Comparison of ENCODE assay signal across 1 cellular context in the genomic region with DNA sequence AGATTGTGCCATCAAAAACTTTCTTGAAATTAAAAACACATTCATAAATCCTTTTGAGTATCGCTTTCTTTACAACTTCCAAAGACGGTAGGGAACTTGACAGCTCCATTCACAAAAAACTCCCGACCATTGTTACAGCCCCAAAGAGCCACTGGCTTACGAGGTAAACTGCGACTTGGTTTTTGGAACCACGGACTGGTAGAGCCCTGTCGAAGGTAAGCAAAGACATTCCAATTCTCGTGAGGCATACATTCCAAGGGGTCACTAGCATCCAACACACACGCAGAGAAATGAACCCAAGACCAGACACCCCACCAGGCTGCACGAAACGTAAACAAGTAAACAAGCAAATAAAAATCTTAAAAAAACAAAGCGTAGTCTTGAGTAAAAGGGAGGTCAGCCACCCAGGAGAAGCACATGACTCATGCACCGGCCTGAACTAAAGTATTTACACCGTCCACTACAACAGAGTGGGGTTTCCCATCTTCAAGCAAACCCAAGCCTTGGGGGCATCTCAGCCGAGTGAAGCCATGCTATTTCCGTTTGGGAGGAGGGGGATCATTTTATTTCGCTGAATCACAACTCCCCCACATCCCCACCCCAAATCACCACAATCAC.
TF ChIP-seq lines count a peak whose summit lies in the region.

No MANE protein-coding gene starts in this region.

TF ChIP-seq in GM23338, 12 proteins besides CTCF, POLR2A, EP300 and RAD21 (continued from another document):
- TF ChIP-seq, protein P1, sequence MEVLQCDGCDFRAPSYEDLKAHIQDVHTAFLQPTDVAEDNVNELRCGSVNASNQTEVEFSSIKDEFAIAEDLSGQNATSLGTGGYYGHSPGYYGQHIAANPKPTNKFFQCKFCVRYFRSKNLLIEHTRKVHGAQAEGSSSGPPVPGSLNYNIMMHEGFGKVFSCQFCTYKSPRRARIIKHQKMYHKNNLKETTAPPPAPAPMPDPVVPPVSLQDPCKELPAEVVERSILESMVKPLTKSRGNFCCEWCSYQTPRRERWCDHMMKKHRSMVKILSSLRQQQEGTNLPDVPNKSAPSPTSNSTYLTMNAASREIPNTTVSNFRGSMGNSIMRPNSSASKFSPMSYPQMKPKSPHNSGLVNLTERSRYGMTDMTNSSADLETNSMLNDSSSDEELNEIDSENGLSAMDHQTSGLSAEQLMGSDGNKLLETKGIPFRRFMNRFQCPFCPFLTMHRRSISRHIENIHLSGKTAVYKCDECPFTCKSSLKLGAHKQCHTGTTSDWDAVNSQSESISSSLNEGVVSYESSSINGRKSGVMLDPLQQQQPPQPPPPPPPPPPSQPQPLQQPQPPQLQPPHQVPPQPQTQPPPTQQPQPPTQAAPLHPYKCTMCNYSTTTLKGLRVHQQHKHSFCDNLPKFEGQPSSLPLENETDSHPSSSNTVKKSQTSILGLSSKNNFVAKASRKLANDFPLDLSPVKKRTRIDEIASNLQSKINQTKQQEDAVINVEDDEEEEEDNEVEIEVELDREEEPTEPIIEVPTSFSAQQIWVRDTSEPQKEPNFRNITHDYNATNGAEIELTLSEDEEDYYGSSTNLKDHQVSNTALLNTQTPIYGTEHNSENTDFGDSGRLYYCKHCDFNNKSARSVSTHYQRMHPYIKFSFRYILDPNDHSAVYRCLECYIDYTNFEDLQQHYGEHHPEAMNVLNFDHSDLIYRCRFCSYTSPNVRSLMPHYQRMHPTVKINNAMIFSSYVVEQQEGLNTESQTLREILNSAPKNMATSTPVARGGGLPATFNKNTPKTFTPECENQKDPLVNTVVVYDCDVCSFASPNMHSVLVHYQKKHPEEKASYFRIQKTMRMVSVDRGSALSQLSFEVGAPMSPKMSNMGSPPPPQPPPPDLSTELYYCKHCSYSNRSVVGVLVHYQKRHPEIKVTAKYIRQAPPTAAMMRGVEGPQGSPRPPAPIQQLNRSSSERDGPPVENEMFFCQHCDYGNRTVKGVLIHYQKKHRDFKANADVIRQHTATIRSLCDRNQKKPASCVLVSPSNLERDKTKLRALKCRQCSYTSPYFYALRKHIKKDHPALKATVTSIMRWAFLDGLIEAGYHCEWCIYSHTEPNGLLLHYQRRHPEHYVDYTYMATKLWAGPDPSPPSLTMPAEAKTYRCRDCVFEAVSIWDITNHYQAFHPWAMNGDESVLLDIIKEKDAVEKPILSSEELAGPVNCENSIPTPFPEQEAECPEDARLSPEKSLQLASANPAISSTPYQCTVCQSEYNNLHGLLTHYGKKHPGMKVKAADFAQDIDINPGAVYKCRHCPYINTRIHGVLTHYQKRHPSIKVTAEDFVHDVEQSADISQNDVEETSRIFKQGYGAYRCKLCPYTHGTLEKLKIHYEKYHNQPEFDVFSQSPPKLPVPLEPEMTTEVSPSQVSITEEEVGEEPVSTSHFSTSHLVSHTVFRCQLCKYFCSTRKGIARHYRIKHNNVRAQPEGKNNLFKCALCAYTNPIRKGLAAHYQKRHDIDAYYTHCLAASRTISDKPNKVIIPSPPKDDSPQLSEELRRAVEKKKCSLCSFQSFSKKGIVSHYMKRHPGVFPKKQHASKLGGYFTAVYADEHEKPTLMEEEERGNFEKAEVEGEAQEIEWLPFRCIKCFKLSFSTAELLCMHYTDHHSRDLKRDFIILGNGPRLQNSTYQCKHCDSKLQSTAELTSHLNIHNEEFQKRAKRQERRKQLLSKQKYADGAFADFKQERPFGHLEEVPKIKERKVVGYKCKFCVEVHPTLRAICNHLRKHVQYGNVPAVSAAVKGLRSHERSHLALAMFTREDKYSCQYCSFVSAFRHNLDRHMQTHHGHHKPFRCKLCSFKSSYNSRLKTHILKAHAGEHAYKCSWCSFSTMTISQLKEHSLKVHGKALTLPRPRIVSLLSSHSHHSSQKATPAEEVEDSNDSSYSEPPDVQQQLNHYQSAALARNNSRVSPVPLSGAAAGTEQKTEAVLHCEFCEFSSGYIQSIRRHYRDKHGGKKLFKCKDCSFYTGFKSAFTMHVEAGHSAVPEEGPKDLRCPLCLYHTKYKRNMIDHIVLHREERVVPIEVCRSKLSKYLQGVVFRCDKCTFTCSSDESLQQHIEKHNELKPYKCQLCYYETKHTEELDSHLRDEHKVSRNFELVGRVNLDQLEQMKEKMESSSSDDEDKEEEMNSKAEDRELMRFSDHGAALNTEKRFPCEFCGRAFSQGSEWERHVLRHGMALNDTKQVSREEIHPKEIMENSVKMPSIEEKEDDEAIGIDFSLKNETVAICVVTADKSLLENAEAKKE (CRISPR knock-in tag; IDR thresholded peaks at IDR 0.05): no peak
- TF ChIP-seq POLR2AphosphoS5 (IDR thresholded peaks at IDR 0.05; ENCODE audit: low read depth) (no peak), NANOG (IDR thresholded peaks at IDR 0.05; ENCODE audit: borderline replicate concordance) (no peak), CREB1 (CRISPR knock-in tag; IDR thresholded peaks at IDR 0.05; ENCODE audit: low read depth) (no peak), EZH2phosphoT487 (IDR thresholded peaks at IDR 0.05; ENCODE audit: unreplicated experiment) (no peak), EZH2 (IDR thresholded peaks at IDR 0.05; ENCODE audit: low read depth, unreplicated experiment) (no peak)
- TF ChIP-seq, protein P2, sequence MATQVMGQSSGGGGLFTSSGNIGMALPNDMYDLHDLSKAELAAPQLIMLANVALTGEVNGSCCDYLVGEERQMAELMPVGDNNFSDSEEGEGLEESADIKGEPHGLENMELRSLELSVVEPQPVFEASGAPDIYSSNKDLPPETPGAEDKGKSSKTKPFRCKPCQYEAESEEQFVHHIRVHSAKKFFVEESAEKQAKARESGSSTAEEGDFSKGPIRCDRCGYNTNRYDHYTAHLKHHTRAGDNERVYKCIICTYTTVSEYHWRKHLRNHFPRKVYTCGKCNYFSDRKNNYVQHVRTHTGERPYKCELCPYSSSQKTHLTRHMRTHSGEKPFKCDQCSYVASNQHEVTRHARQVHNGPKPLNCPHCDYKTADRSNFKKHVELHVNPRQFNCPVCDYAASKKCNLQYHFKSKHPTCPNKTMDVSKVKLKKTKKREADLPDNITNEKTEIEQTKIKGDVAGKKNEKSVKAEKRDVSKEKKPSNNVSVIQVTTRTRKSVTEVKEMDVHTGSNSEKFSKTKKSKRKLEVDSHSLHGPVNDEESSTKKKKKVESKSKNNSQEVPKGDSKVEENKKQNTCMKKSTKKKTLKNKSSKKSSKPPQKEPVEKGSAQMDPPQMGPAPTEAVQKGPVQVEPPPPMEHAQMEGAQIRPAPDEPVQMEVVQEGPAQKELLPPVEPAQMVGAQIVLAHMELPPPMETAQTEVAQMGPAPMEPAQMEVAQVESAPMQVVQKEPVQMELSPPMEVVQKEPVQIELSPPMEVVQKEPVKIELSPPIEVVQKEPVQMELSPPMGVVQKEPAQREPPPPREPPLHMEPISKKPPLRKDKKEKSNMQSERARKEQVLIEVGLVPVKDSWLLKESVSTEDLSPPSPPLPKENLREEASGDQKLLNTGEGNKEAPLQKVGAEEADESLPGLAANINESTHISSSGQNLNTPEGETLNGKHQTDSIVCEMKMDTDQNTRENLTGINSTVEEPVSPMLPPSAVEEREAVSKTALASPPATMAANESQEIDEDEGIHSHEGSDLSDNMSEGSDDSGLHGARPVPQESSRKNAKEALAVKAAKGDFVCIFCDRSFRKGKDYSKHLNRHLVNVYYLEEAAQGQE (IDR thresholded peaks at IDR 0.05; ENCODE audit: unreplicated experiment): no peak
